In genomic region chr9:16133032-16133431, GRCh38 we compare ENCODE assay signal across 7 cellular contexts.
"Had no signal": no experiment of that assay in that cellular context is flagged by ENCODE, and none has a peak within 500 bp of the region (broad histone marks: within the 10 kb centered on the region; RNA-seq: fewer than 3 reads in every experiment).

No MANE protein-coding gene starts in this region.

- H3K4me3 ChIP-seq: lung, prostate gland, upper lobe of right lung had no signal

- DNase-seq: activated CD4-positive, alpha-beta T cell treated with anti-CD3 and anti-CD28 coated beads for 48 hours; natural killer cell; stimulated activated naive CD4-positive, alpha-beta T cell; upper lobe of right lung had no signal

- H3K27me3 ChIP-seq: upper lobe of right lung had no signal

- H3K4me1 ChIP-seq: prostate gland, upper lobe of right lung had no signal

- H3K9me3 ChIP-seq: prostate gland, upper lobe of right lung had no signal

- H3K36me3 ChIP-seq: prostate gland, upper lobe of right lung had no signal

- H3K27ac ChIP-seq: dorsolateral prefrontal cortex, prostate gland, upper lobe of right lung had no signal
